10 cellular contexts compared by ENCODE assay signal in genomic region chr12:121858662-121859572, GRCh38. TPM values are rescaled to one million over a fixed set of nuclear protein-coding genes. Genes with fewer than 3 reads are reported as not detected.
A peak's percentile ranks its signal among the peaks of the same experiment; 100 is the strongest.
DNase-seq lines count a peak whose midpoint lies in the region; ATAC-seq and TF ChIP-seq lines count a peak whose summit lies in the region.
"Had no signal": no experiment of that assay in that cellular context is flagged by ENCODE, and none has a peak within 500 bp of the region (broad histone marks: within the 10 kb centered on the region; RNA-seq: fewer than 3 reads in every experiment).

TSS of gene HPD (minus strand) at chr12:121858859. CDS start at chr12:121858823, 36 bp downstream.

- H3K4me3 Mint-ChIP-seq in effector memory CD8-positive, alpha-beta T cell = no peak within 1 kb of the TSS

- no peak within 1 kb of the TSS for H3K4me3 ChIP-seq in esophagus muscularis mucosa
- no peak within 1 kb of the TSS for H3K4me3 ChIP-seq in mucosa of rectum (ENCODE audit: low read length in 2 of 2)
- H3K4me3 ChIP-seq in aorta (ENCODE audit: low read length in 2 of 2) = no peak within 1 kb of the TSS

- H3K27ac Mint-ChIP-seq in effector memory CD8-positive, alpha-beta T cell = no peak within 1 kb of the TSS

- ATAC-seq in Right ventricle myocardium inferior (peak; percentile 92), aorta (ENCODE audit: low FRiP score) (peak; percentile 86), HG03175 (IDR thresholded peaks at IDR 0.05; ENCODE audit: unreplicated experiment) (no peak)
- no peak for ATAC-seq in effector memory CD8-positive, alpha-beta T cell (replicated peaks)

- no peak for TF ChIP-seq EP300 in esophagus muscularis mucosa (IDR thresholded peaks at IDR 0.05)

- H3K36me3 ChIP-seq in esophagus muscularis mucosa (no peaks in the 10 kb centered on the region), mucosa of rectum (ENCODE audit: control insufficient read depth in 2 of 2, insufficient read depth in 2 of 2, low read length in 2 of 2) (no peaks in the 10 kb centered on the region), aorta (ENCODE audit: control insufficient read depth in 1 of 2, insufficient read depth in 2 of 2, low read length in 1 of 2) (no peaks in the 10 kb centered on the region)

- TF ChIP-seq CTCF in esophagus muscularis mucosa (IDR thresholded peaks at IDR 0.05) = no peak

- intact Hi-C loops in Right ventricle myocardium inferior (cut with DNase I) = no loop called here
- intact Hi-C loops in cardiac septum (cut with DNase I) = no loop called here
- intact Hi-C loops in esophagus muscularis mucosa (cut with DNase I) = no loop called here
- intact Hi-C loops in aorta (cut with DNase I) = loop anchor here in 1 of 2 donors (2.0 kb wide), 1 partner anchor 30 kb away; the partner anchor contains the start of gene PSMD9

- no peaks in the 10 kb centered on the region for H3K9me3 Mint-ChIP-seq in effector memory CD8-positive, alpha-beta T cell

- 57% methylated on average over 14 of the region's 16 CpGs for WGBS in esophagus muscularis mucosa
- WGBS in aorta, 2 donors = 17 to 20% methylated on average over 16 of the region's 16 CpGs

- peaks cover 4% of the 10 kb centered on the region for H3K36me3 Mint-ChIP-seq in effector memory CD8-positive, alpha-beta T cell (ENCODE audit: insufficient read depth)

- no peak within 1 kb of the TSS for H3K9ac ChIP-seq in mucosa of rectum (ENCODE audit: low read depth in 1 of 2, low read length in 2 of 2)

- H3K27me3 Mint-ChIP-seq in effector memory CD8-positive, alpha-beta T cell = peaks cover 0 to 10% of the 10 kb centered on the region in 2 donors

- H3K9me3 ChIP-seq in esophagus muscularis mucosa (no peaks in the 10 kb centered on the region), mucosa of rectum (ENCODE audit: control insufficient read depth in 2 of 2, low read length in 2 of 2) (no peaks in the 10 kb centered on the region), aorta (ENCODE audit: control insufficient read depth, low read length) (no peaks in the 10 kb centered on the region)

- DNase-seq in Right ventricle myocardium inferior (ENCODE audit: missing footprints) (peak; percentile 88), cardiac septum (ENCODE audit: low spot score) (no peak), esophagus muscularis mucosa (ENCODE audit: extremely low spot score) (no peak), aorta (peak; percentile 89 to 92)
- no peak for DNase-seq in effector memory CD8-positive, alpha-beta T cell
- no peak for DNase-seq in activated CD4-positive, CD25-positive, alpha-beta regulatory T cell (lab: John Stamatoyannopoulos, UW)
- DNase-seq: AML-193 had no signal

- H3K4me1 Mint-ChIP-seq in effector memory CD8-positive, alpha-beta T cell (ENCODE audit: low read depth in 2 of 2) = peaks cover 0 to 2% of the 10 kb centered on the region in 2 donors

- H3K4me1 ChIP-seq in esophagus muscularis mucosa (peaks cover 15 to 31% (median 25%) of the 10 kb centered on the region in 4 donors), mucosa of rectum (ENCODE audit: control insufficient read depth in 2 of 2, insufficient read depth in 2 of 2, low read length in 2 of 2) (peaks cover 0 to 10% of the 10 kb centered on the region in 2 donors), aorta (ENCODE audit: control insufficient read depth in 1 of 2, insufficient read depth in 2 of 2, low read length in 2 of 2) (peaks cover 0 to 3% of the 10 kb centered on the region in 2 donors)

- H3K27me3 ChIP-seq in esophagus muscularis mucosa (no peaks in the 10 kb centered on the region), mucosa of rectum (ENCODE audit: control insufficient read depth in 2 of 2, insufficient read depth in 2 of 2, low read length in 2 of 2) (no peaks in the 10 kb centered on the region), aorta (ENCODE audit: control insufficient read depth in 1 of 2, insufficient read depth in 2 of 2, low read length in 1 of 2) (no peaks in the 10 kb centered on the region)

- no peak for TF ChIP-seq POLR2A in esophagus muscularis mucosa (IDR thresholded peaks at IDR 0.05; ENCODE audit: low read depth)

- H3K27ac ChIP-seq in esophagus muscularis mucosa (replicated peaks in 1 of 4) (peak within 1 kb of the TSS; percentile 78 to 86 (median 82)), mucosa of rectum (ENCODE audit: low read depth in 2 of 2, low read length in 2 of 2) (peak within 1 kb of the TSS; percentile 76), aorta (ENCODE audit: low read depth in 1 of 2, low read length in 2 of 2) (peak within 1 kb of the TSS; percentile 94 to 99)

RNA-seq across cellular contexts. Expression of gene HPD, which starts in this region (rescaled TPM):
- total RNA-seq in Right ventricle myocardium inferior (2.3 TPM), cardiac septum (1.3 TPM), esophagus muscularis mucosa (1 to 10 TPM in 2 of 4 donors, under 1 TPM in 2; 0.65 to 3.3 (median 1.3) TPM), aorta (1 to 10 TPM; 3.1 to 5.2 TPM)
- polyA plus RNA-seq in aorta = 10 to 100 TPM in 1 of 2 donors, 1 to 10 TPM in 1; 6.6 to 14.4 TPM
- total RNA-seq: frontal cortex had no signal

Comparison
In these comparisons a context has a peak if more than half of its experiments do, and no peak if none do; other contexts are left out.
1. DNase-seq: peak in Right ventricle myocardium inferior (single experiment) and aorta (2 of 2); none in cardiac septum (single experiment), esophagus muscularis mucosa (single experiment), effector memory CD8-positive, alpha-beta T cell (0 of 3) and activated CD4-positive, CD25-positive, alpha-beta regulatory T cell (0 of 4).
2. ATAC-seq: peak in Right ventricle myocardium inferior (single experiment) and aorta (single experiment); none in effector memory CD8-positive, alpha-beta T cell (single experiment) and HG03175 (single experiment).
3. Peak in every context shown above with its lines, with median percentiles within 50 percentile points of each other: H3K27ac ChIP-seq.